Comparison of ENCODE assay signal across 19 cellular contexts in genomic region chr2:232513389-232513788, GRCh38. TPM values are rescaled to one million over a fixed set of nuclear protein-coding genes. Genes with fewer than 3 reads are reported as not detected.
A peak's percentile ranks its signal among the peaks of the same experiment; 100 is the strongest.
DNase-seq lines count a peak whose midpoint lies in the region; ATAC-seq, FAIRE-seq and TF ChIP-seq lines count a peak whose summit lies in the region.
"Had no signal": no experiment of that assay in that cellular context is flagged by ENCODE, and none has a peak within 500 bp of the region (broad histone marks: within the 10 kb centered on the region; RNA-seq: fewer than 3 reads in every experiment).

No MANE protein-coding gene starts in this region.

- H3K4me1 Mint-ChIP-seq in activated naive CD8-positive, alpha-beta T cell treated with anti-CD3 and anti-CD28 coated beads for 36 hours = no peaks in the 10 kb centered on the region
- H3K4me1 Mint-ChIP-seq in activated naive CD8-positive, alpha-beta T cell treated with anti-CD3 and anti-CD28 coated beads, Interleukin-2, amount 50 U/mL, for 24 hours = no peaks in the 10 kb centered on the region
- peaks cover 10% of the 10 kb centered on the region for H3K4me1 Mint-ChIP-seq in neural progenitor cell
- H3K4me1 Mint-ChIP-seq: CD14-positive monocyte; CD4-positive, alpha-beta memory T cell had no signal

- WGBS in K562 (ENCODE audit: insufficient coverage, low coverage, missing lambda C conversion rate) = 4% methylated on average over 3 of the region's 3 CpGs

- no peaks in the 10 kb centered on the region for H3K79me2 ChIP-seq in K562 (ENCODE audit: control insufficient read depth, insufficient read depth, low read length)
- no peaks in the 10 kb centered on the region for H3K79me2 ChIP-seq in neural progenitor cell (ENCODE audit: low read depth)

- no peak for TF ChIP-seq RAD21 in K562 (CRISPR knock-in tag; conservative IDR thresholded peaks at IDR 0.05 in 1 of 2, IDR thresholded peaks at IDR 0.05 in 1 of 2)

- TF ChIP-seq EP300 in K562 (IDR thresholded peaks at IDR 0.05; ENCODE audit: low read length) = no peak

- no TSS peak for BruUV-seq in K562 (replicated peaks; lab: Mats Ljungman, UMichigan)

- H3K36me3 Mint-ChIP-seq in activated naive CD8-positive, alpha-beta T cell treated with anti-CD3 and anti-CD28 coated beads for 36 hours = no peaks in the 10 kb centered on the region
- H3K36me3 Mint-ChIP-seq in activated naive CD8-positive, alpha-beta T cell treated with anti-CD3 and anti-CD28 coated beads, Interleukin-2, amount 50 U/mL, for 24 hours (ENCODE audit: low read depth) = no peaks in the 10 kb centered on the region
- H3K36me3 Mint-ChIP-seq in neural progenitor cell = no peaks in the 10 kb centered on the region
- H3K36me3 Mint-ChIP-seq: CD14-positive monocyte; CD4-positive, alpha-beta memory T cell had no signal

- H3K4me3 Mint-ChIP-seq in activated naive CD8-positive, alpha-beta T cell treated with anti-CD3 and anti-CD28 coated beads for 36 hours = no peak overlapping the region
- no peak overlapping the region for H3K4me3 Mint-ChIP-seq in activated naive CD8-positive, alpha-beta T cell treated with anti-CD3 and anti-CD28 coated beads, Interleukin-2, amount 50 U/mL, for 24 hours
- peak overlapping the region; percentile 46 for H3K4me3 Mint-ChIP-seq in neural progenitor cell
- H3K4me3 Mint-ChIP-seq: CD14-positive monocyte; CD4-positive, alpha-beta memory T cell; GM23338 had no signal

- H3K9me3 ChIP-seq in K562 (replicated peaks; ENCODE audit: control insufficient read depth, insufficient read depth, low read depth, low read length) = no peaks in the 10 kb centered on the region
- H3K9me3 ChIP-seq in neural progenitor cell (ENCODE audit: low read depth) = no peaks in the 10 kb centered on the region
- H3K9me3 ChIP-seq: BLaER1 had no signal

- in situ Hi-C loops in K562 (cut with MboI) = loop anchor here (10.0 kb wide), 1 partner anchor 609 kb away; no protein-coding TSS in a partner anchor

- intact Hi-C loops in K562 (cut with micrococcal nuclease) = no loop called here

- no peaks in the 10 kb centered on the region for H3K27me3 Mint-ChIP-seq in activated naive CD8-positive, alpha-beta T cell treated with anti-CD3 and anti-CD28 coated beads for 36 hours
- H3K27me3 Mint-ChIP-seq in activated naive CD8-positive, alpha-beta T cell treated with anti-CD3 and anti-CD28 coated beads, Interleukin-2, amount 50 U/mL, for 24 hours = peaks cover 10% of the 10 kb centered on the region
- H3K27me3 Mint-ChIP-seq in neural progenitor cell (ENCODE audit: insufficient read depth, low read depth) = peaks cover 20% of the 10 kb centered on the region

- no peak for FAIRE-seq in K562 (lab: Jason Lieb, UNC)

- H3K27ac Mint-ChIP-seq in activated naive CD8-positive, alpha-beta T cell treated with anti-CD3 and anti-CD28 coated beads for 36 hours = peak overlapping the region; percentile 21
- no peak overlapping the region for H3K27ac Mint-ChIP-seq in activated naive CD8-positive, alpha-beta T cell treated with anti-CD3 and anti-CD28 coated beads, Interleukin-2, amount 50 U/mL, for 24 hours
- no peak overlapping the region for H3K27ac Mint-ChIP-seq in neural progenitor cell
- H3K27ac Mint-ChIP-seq: CD4-positive, alpha-beta memory T cell; GM23338 had no signal

- H3K4me2 ChIP-seq in K562 (ENCODE audit: insufficient read depth, low read length) (no peak overlapping the region), neural progenitor cell (no peak overlapping the region)
- H3K4me2 ChIP-seq: GM23338 had no signal

- H3K9ac ChIP-seq in K562 (ENCODE audit: insufficient read depth in 1 of 2, low read depth in 2 of 2, low read length in 2 of 2) (no peak overlapping the region), neural progenitor cell (no peak overlapping the region)
- H3K9ac ChIP-seq: BLaER1 had no signal

- H3K27ac ChIP-seq in K562 (ENCODE audit: extremely low read depth, low read depth, low read length) = no peak overlapping the region
- H3K27ac ChIP-seq in neural progenitor cell = no peak overlapping the region
- H3K27ac ChIP-seq: BLaER1 had no signal

- no peak overlapping the region for H2AFZ ChIP-seq in K562 (ENCODE audit: low read depth, low read length)
- H2AFZ ChIP-seq in neural progenitor cell (replicated peaks) = no peak overlapping the region
- H2AFZ ChIP-seq: GM23338 had no signal

- no peak for TF ChIP-seq POLR2A in K562 (conservative IDR thresholded peaks at IDR 0.05)

- no peak for DNase-seq in activated naive CD8-positive, alpha-beta T cell treated with anti-CD3 and anti-CD28 coated beads for 36 hours
- no peak for DNase-seq in activated naive CD8-positive, alpha-beta T cell treated with anti-CD3 and anti-CD28 coated beads, Interleukin-2, amount 50 U/mL, for 24 hours
- DNase-seq in K562 (ENCODE audit: extremely low read depth in 1 of 4, low spot score in 3 of 4) (no peak), neural progenitor cell (ENCODE audit: low spot score) (no peak), NCI-H1694 (lab: John Stamatoyannopoulos, UW) (no peak), HEK293T (ENCODE audit: extremely low spot score) (no peak)
- DNase-seq: 8988T; Calu3; CD4-positive, alpha-beta memory T cell; DMS79 treated with DMSO at 0.1 percent for 48 hours; GF-D8; H7 had no signal

- CTCF ChIA-PET in K562 (lab: Yijun Ruan, JAX; ENCODE audit: low intra/inter-chr PET ratio) (no interaction called here), HEK293T (lab: Yijun Ruan, JAX) (no interaction called here)

- POLR2A ChIA-PET in K562 (lab: Yijun Ruan, JAX) = interaction anchor here (0.6 kb wide), 1 partner anchor 329 kb away, joined by 3 read pairs; no protein-coding TSS in a partner anchor
- POLR2A ChIA-PET in HEK293T (lab: Yijun Ruan, JAX) = no interaction called here

- H4K20me1 ChIP-seq in K562 (replicated peaks; ENCODE audit: control insufficient read depth, insufficient read depth, low read length) (no peaks in the 10 kb centered on the region), neural progenitor cell (ENCODE audit: low read depth) (no peaks in the 10 kb centered on the region)

- no peak for ATAC-seq in activated naive CD8-positive, alpha-beta T cell treated with anti-CD3 and anti-CD28 coated beads, Interleukin-2, amount 50 U/mL, for 24 hours
- ATAC-seq in K562 = no peak
- ATAC-seq: HCT116 had no signal

- H3K9me3 Mint-ChIP-seq in activated naive CD8-positive, alpha-beta T cell treated with anti-CD3 and anti-CD28 coated beads for 36 hours = no peaks in the 10 kb centered on the region
- H3K9me3 Mint-ChIP-seq in activated naive CD8-positive, alpha-beta T cell treated with anti-CD3 and anti-CD28 coated beads, Interleukin-2, amount 50 U/mL, for 24 hours = no peaks in the 10 kb centered on the region
- no peaks in the 10 kb centered on the region for H3K9me3 Mint-ChIP-seq in neural progenitor cell
- H3K9me3 Mint-ChIP-seq: GM23338 had no signal

- no peaks in the 10 kb centered on the region for H3K36me3 ChIP-seq in K562 (ENCODE audit: control insufficient read depth, insufficient read depth, low read length)
- no peaks in the 10 kb centered on the region for H3K36me3 ChIP-seq in neural progenitor cell
- H3K36me3 ChIP-seq: BLaER1 had no signal

- H3K4me3 ChIP-seq in K562 (no peak overlapping the region), neural progenitor cell (no peak overlapping the region)
- H3K4me3 ChIP-seq: BLaER1, GM23338 had no signal

- TF ChIP-seq CTCF in K562 (IDR thresholded peaks at IDR 0.05 in 2 of 3, conservative IDR thresholded peaks at IDR 0.05 in 1 of 3; ENCODE audit: insufficient read depth in 2 of 3, low read depth in 1 of 3, low read length in 3 of 3) (no peak), neural progenitor cell (IDR thresholded peaks at IDR 0.05) (no peak)

- peaks cover 0 to 48% of the 10 kb centered on the region in 2 experiments; a peak in 2 of 5 replicates for H3K27me3 ChIP-seq in K562 (ENCODE audit: control insufficient read depth in 2 of 2, insufficient read depth in 2 of 2, low read length in 2 of 2)
- H3K27me3 ChIP-seq in neural progenitor cell = peaks cover 3% of the 10 kb centered on the region
- H3K27me3 ChIP-seq: BLaER1 had no signal

- H3K9me1 ChIP-seq in K562 (ENCODE audit: control insufficient read depth, insufficient read depth, low read length) = no peaks in the 10 kb centered on the region

- H3K4me1 ChIP-seq in K562 (replicated peaks in 1 of 2; ENCODE audit: control insufficient read depth in 2 of 2, insufficient read depth in 2 of 2, low read length in 2 of 2) (no peaks in the 10 kb centered on the region), neural progenitor cell (no peaks in the 10 kb centered on the region)

- H3F3A ChIP-seq in neural progenitor cell (ENCODE audit: low read depth) = no peaks in the 10 kb centered on the region

RNA-seq across cellular contexts. Expression of gene PRSS56, which starts 6.8 kb away (rescaled TPM):
- not detected for total RNA-seq in activated naive CD8-positive, alpha-beta T cell treated with anti-CD3 and anti-CD28 coated beads for 36 hours
- total RNA-seq in K562 (2011; cell fraction: chromatin; rRNA removed; ENCODE audit: low replicate concordance) = not detected in 2 replicates
- total RNA-seq in K562 (2011; cell fraction: nucleolus; rRNA removed) = not detected in 2 replicates
- total RNA-seq in K562 (2011; cell fraction: nucleoplasm; rRNA removed) = not detected in 2 replicates
- total RNA-seq in K562 (2014; rRNA removed) (not detected in 2 replicates), K562 (2014; rRNA removed; fragmentation: Illumina TruSeq; extraction: Trizol) (not detected in 2 replicates), K562 (2015; rRNA removed; fragmentation: Illumina TruSeq; extraction: Trizol) (not detected in 2 replicates), K562 (2021) (not detected in 2 replicates), neural progenitor cell (ENCODE audit: low replicate concordance) (not detected in 2 replicates)
- polyA plus RNA-seq in K562 (2011; rRNA removed) (not detected in 2 replicates), K562 (2014; fragmentation: Illumina TruSeq; extraction: Trizol) (not detected in 2 replicates), K562 (2014; fragmentation: Nextera tagmentation; extraction: Ambion mirVana) (not detected), K562 (2014; rRNA removed) (not detected in 2 replicates)
- polyA plus RNA-seq in K562 (2011; cell fraction: cytosol; rRNA removed) = not detected in 2 replicates
- not detected in 2 replicates for polyA plus RNA-seq in K562 (2011; cell fraction: nucleus; rRNA removed)
- polyA plus RNA-seq in K562 (2012) = not detected in 2 replicates
- not detected in 2 replicates for polyA minus RNA-seq in K562 (2011; rRNA and poly(A)+ RNA removed)
- not detected in 2 replicates for polyA minus RNA-seq in K562 (2011; cell fraction: cytosol; rRNA and poly(A)+ RNA removed)
- polyA minus RNA-seq in K562 (2011; cell fraction: nucleus; rRNA and poly(A)+ RNA removed) = not detected in 2 replicates
- total RNA-seq: A673; Calu3; CD4-positive, alpha-beta memory T cell; H7; HT-29 had no signal
- polyA plus RNA-seq: AG04450; CD14-positive monocyte; CD4-positive, alpha-beta memory T cell had no signal

RNA-seq across cellular contexts. Expression of gene CHRND, which starts 12.6 kb away (rescaled TPM):
- total RNA-seq in activated naive CD8-positive, alpha-beta T cell treated with anti-CD3 and anti-CD28 coated beads for 36 hours = not detected
- not detected in 2 replicates for total RNA-seq in K562 (2011; cell fraction: chromatin; rRNA removed; ENCODE audit: low replicate concordance)
- not detected in 2 replicates for total RNA-seq in K562 (2011; cell fraction: nucleolus; rRNA removed)
- not detected in 2 replicates for total RNA-seq in K562 (2011; cell fraction: nucleoplasm; rRNA removed)
- not detected in 2 replicates for total RNA-seq in K562 (2014; rRNA removed)
- not detected in 2 replicates for total RNA-seq in K562 (2014; rRNA removed; fragmentation: Illumina TruSeq; extraction: Trizol)
- total RNA-seq in K562 (2015; rRNA removed; fragmentation: Illumina TruSeq; extraction: Trizol) = not detected in 2 replicates
- total RNA-seq in K562 (2021) = not detected in 2 replicates
- polyA plus RNA-seq in K562 (2011; rRNA removed) = not detected in 2 replicates
- not detected in 2 replicates for polyA plus RNA-seq in K562 (2011; cell fraction: cytosol; rRNA removed)
- not detected in 2 replicates for polyA plus RNA-seq in K562 (2011; cell fraction: nucleus; rRNA removed)
- polyA plus RNA-seq in K562 (2012) = not detected in 2 replicates
- not detected in 2 replicates for polyA plus RNA-seq in K562 (2014; fragmentation: Illumina TruSeq; extraction: Trizol)
- not detected for polyA plus RNA-seq in K562 (2014; fragmentation: Nextera tagmentation; extraction: Ambion mirVana)
- not detected in 2 replicates for polyA plus RNA-seq in K562 (2014; rRNA removed)
- not detected in 2 replicates for polyA minus RNA-seq in K562 (2011; rRNA and poly(A)+ RNA removed)
- not detected in 2 replicates for polyA minus RNA-seq in K562 (2011; cell fraction: cytosol; rRNA and poly(A)+ RNA removed)
- polyA minus RNA-seq in K562 (2011; cell fraction: nucleus; rRNA and poly(A)+ RNA removed) = not detected in 2 replicates
- total RNA-seq in neural progenitor cell (ENCODE audit: low replicate concordance) = 0.19 TPM in 1 of 2 replicates, not detected in the other
- total RNA-seq: A673; Calu3; CD4-positive, alpha-beta memory T cell; H7; HT-29 had no signal
- polyA plus RNA-seq: AG04450; CD14-positive monocyte; CD4-positive, alpha-beta memory T cell had no signal

RNA-seq across cellular contexts. Expression of gene ECEL1, which starts 25.8 kb away (rescaled TPM):
- under 1 TPM; 0.12 to 0.14 TPM for total RNA-seq in activated naive CD8-positive, alpha-beta T cell treated with anti-CD3 and anti-CD28 coated beads for 36 hours
- not detected in 2 replicates for total RNA-seq in K562 (2011; cell fraction: chromatin; rRNA removed; ENCODE audit: low replicate concordance)
- not detected in 2 replicates for total RNA-seq in K562 (2011; cell fraction: nucleolus; rRNA removed)
- not detected in 2 replicates for total RNA-seq in K562 (2011; cell fraction: nucleoplasm; rRNA removed)
- total RNA-seq in K562 (2014; rRNA removed) (not detected in 2 replicates), K562 (2014; rRNA removed; fragmentation: Illumina TruSeq; extraction: Trizol) (not detected in 2 replicates), K562 (2015; rRNA removed; fragmentation: Illumina TruSeq; extraction: Trizol) (not detected in 2 replicates), K562 (2021) (0.09 TPM in 1 of 2 replicates, not detected in the other), neural progenitor cell (ENCODE audit: low replicate concordance) (0.84 and 3.8 TPM in 2 replicates)
- polyA plus RNA-seq in K562 (2011; rRNA removed) (not detected in 2 replicates), K562 (2014; fragmentation: Illumina TruSeq; extraction: Trizol) (not detected in 2 replicates), K562 (2014; fragmentation: Nextera tagmentation; extraction: Ambion mirVana) (not detected), K562 (2014; rRNA removed) (not detected in 2 replicates)
- polyA plus RNA-seq in K562 (2011; cell fraction: cytosol; rRNA removed) = not detected in 2 replicates
- polyA plus RNA-seq in K562 (2011; cell fraction: nucleus; rRNA removed) = not detected in 2 replicates
- polyA plus RNA-seq in K562 (2012) = not detected in 2 replicates
- not detected in 2 replicates for polyA minus RNA-seq in K562 (2011; rRNA and poly(A)+ RNA removed)
- not detected in 2 replicates for polyA minus RNA-seq in K562 (2011; cell fraction: cytosol; rRNA and poly(A)+ RNA removed)
- polyA minus RNA-seq in K562 (2011; cell fraction: nucleus; rRNA and poly(A)+ RNA removed) = not detected in 2 replicates
- total RNA-seq: Calu3; CD4-positive, alpha-beta memory T cell; HT-29 had no signal
- polyA plus RNA-seq: AG04450; CD14-positive monocyte; CD4-positive, alpha-beta memory T cell had no signal

RNA-seq across cellular contexts. Expression of gene CHRNG, which starts 26.1 kb away (rescaled TPM):
- total RNA-seq in activated naive CD8-positive, alpha-beta T cell treated with anti-CD3 and anti-CD28 coated beads for 36 hours = not detected
- not detected in 2 replicates for total RNA-seq in K562 (2011; cell fraction: chromatin; rRNA removed; ENCODE audit: low replicate concordance)
- total RNA-seq in K562 (2011; cell fraction: nucleolus; rRNA removed) = not detected in 2 replicates
- total RNA-seq in K562 (2011; cell fraction: nucleoplasm; rRNA removed) = not detected in 2 replicates
- not detected in 2 replicates for total RNA-seq in K562 (2014; rRNA removed)
- total RNA-seq in K562 (2014; rRNA removed; fragmentation: Illumina TruSeq; extraction: Trizol) = not detected in 2 replicates
- not detected in 2 replicates for total RNA-seq in K562 (2015; rRNA removed; fragmentation: Illumina TruSeq; extraction: Trizol)
- total RNA-seq in K562 (2021) = not detected in 2 replicates
- not detected in 2 replicates for polyA plus RNA-seq in K562 (2011; rRNA removed)
- not detected in 2 replicates for polyA plus RNA-seq in K562 (2011; cell fraction: cytosol; rRNA removed)
- polyA plus RNA-seq in K562 (2011; cell fraction: nucleus; rRNA removed) = not detected in 2 replicates
- 0.07 TPM in 1 of 2 replicates, not detected in the other for polyA plus RNA-seq in K562 (2012)
- polyA plus RNA-seq in K562 (2014; fragmentation: Illumina TruSeq; extraction: Trizol) = not detected in 2 replicates
- not detected for polyA plus RNA-seq in K562 (2014; fragmentation: Nextera tagmentation; extraction: Ambion mirVana)
- not detected in 2 replicates for polyA plus RNA-seq in K562 (2014; rRNA removed)
- polyA minus RNA-seq in K562 (2011; rRNA and poly(A)+ RNA removed) = not detected in 2 replicates
- not detected in 2 replicates for polyA minus RNA-seq in K562 (2011; cell fraction: cytosol; rRNA and poly(A)+ RNA removed)
- not detected in 2 replicates for polyA minus RNA-seq in K562 (2011; cell fraction: nucleus; rRNA and poly(A)+ RNA removed)
- not detected in 2 replicates for total RNA-seq in neural progenitor cell (ENCODE audit: low replicate concordance)
- total RNA-seq: A673; Calu3; CD4-positive, alpha-beta memory T cell; GM23338; H7; HT-29 had no signal
- polyA plus RNA-seq: AG04450; CD14-positive monocyte; CD4-positive, alpha-beta memory T cell; GM23338 had no signal

RNA-seq across cellular contexts. Expression of gene TIGD1, which starts 37.0 kb away (rescaled TPM):
- 1 to 10 TPM; 6.9 to 7.0 TPM for total RNA-seq in activated naive CD8-positive, alpha-beta T cell treated with anti-CD3 and anti-CD28 coated beads for 36 hours
- total RNA-seq in K562 (2011; cell fraction: chromatin; rRNA removed; ENCODE audit: low replicate concordance) = 21.5 and 44.0 TPM in 2 replicates
- total RNA-seq in K562 (2011; cell fraction: nucleolus; rRNA removed) = 17.1 and 20.8 TPM in 2 replicates
- 17.3 and 24.3 TPM in 2 replicates for total RNA-seq in K562 (2011; cell fraction: nucleoplasm; rRNA removed)
- total RNA-seq in K562 (2014; rRNA removed) (5.4 and 6.4 TPM in 2 replicates), K562 (2014; rRNA removed; fragmentation: Illumina TruSeq; extraction: Trizol) (7.7 and 8.9 TPM in 2 replicates), K562 (2015; rRNA removed; fragmentation: Illumina TruSeq; extraction: Trizol) (6.3 and 6.4 TPM in 2 replicates), K562 (2021) (7.0 and 7.1 TPM in 2 replicates), neural progenitor cell (ENCODE audit: low replicate concordance) (12.2 and 14.6 TPM in 2 replicates)
- polyA plus RNA-seq in K562 (2011; rRNA removed) (9.8 TPM in 2 replicates), K562 (2014; fragmentation: Illumina TruSeq; extraction: Trizol) (6.6 and 7.0 TPM in 2 replicates), K562 (2014; fragmentation: Nextera tagmentation; extraction: Ambion mirVana) (1 to 10 TPM; 2.0 to 5.4 TPM), K562 (2014; rRNA removed) (9.0 and 10.1 TPM in 2 replicates)
- polyA plus RNA-seq in K562 (2011; cell fraction: cytosol; rRNA removed) = 3.9 and 7.2 TPM in 2 replicates
- polyA plus RNA-seq in K562 (2011; cell fraction: nucleus; rRNA removed) = 22.4 and 25.0 TPM in 2 replicates
- polyA plus RNA-seq in K562 (2012) = 3.9 and 7.4 TPM in 2 replicates
- 10.9 and 13.6 TPM in 2 replicates for polyA minus RNA-seq in K562 (2011; rRNA and poly(A)+ RNA removed)
- polyA minus RNA-seq in K562 (2011; cell fraction: cytosol; rRNA and poly(A)+ RNA removed) = 3.1 and 3.2 TPM in 2 replicates
- 16.4 and 27.3 TPM in 2 replicates for polyA minus RNA-seq in K562 (2011; cell fraction: nucleus; rRNA and poly(A)+ RNA removed)
